8 cellular contexts compared by ENCODE assay signal in genomic region chr14:74611672-74612345, GRCh38. TPM values are rescaled to one million over a fixed set of nuclear protein-coding genes. Genes with fewer than 3 reads are reported as not detected.
DNase-seq lines count a peak whose midpoint lies in the region; ATAC-seq, FAIRE-seq and TF ChIP-seq lines count a peak whose summit lies in the region.

Gene LTBP2 (minus strand): TSS chr14:74612237. CDS start chr14:74611944, 293 bp downstream.

- H3K56ac ChIP-seq in H1 (replicated peaks; ENCODE audit: insufficient read length, low read depth, low read length) = no peak within 1 kb of the TSS

- peak within 1 kb of the TSS; percentile 92 for H3K4me2 ChIP-seq in GM23248 (ENCODE audit: unreplicated experiment)
- H3K4me2 ChIP-seq in SK-N-SH = peak within 1 kb of the TSS; percentile 93
- peak within 1 kb of the TSS; percentile 65 to 76 for H3K4me2 ChIP-seq in H1 (ENCODE audit: insufficient read depth in 1 of 2, low read depth in 2 of 2, low read length in 2 of 2)

- no peak within 1 kb of the TSS for H3K14ac ChIP-seq in H1 (ENCODE audit: insufficient read length)

- H2AK5ac ChIP-seq in H1 (ENCODE audit: low read depth, low read length) = no peak within 1 kb of the TSS

- H2AFZ ChIP-seq in GM23248 = peak within 1 kb of the TSS; percentile 83
- peak within 1 kb of the TSS; percentile 49; the same call in 1 of the 2 replicates for H2AFZ ChIP-seq in SK-N-SH (ENCODE audit: low read depth)
- peak within 1 kb of the TSS; percentile 79; the same call in 1 of the 2 replicates for H2AFZ ChIP-seq in H1 (ENCODE audit: low read length)

- H3K27me3 ChIP-seq in GM23248 (replicated peaks; ENCODE audit: insufficient read depth) (no peaks in the 10 kb centered on the region), SK-N-SH (ENCODE audit: insufficient read depth) (no peaks in the 10 kb centered on the region), H1 (replicated peaks in 1 of 4; ENCODE audit: control insufficient read depth in 3 of 4, extremely low read depth in 1 of 4, insufficient read depth in 3 of 4, low read length in 3 of 4) (peaks cover 28 to 35% (median 32%) of the 10 kb centered on the region in 4 experiments), aorta (ENCODE audit: control insufficient read depth in 1 of 2, insufficient read depth in 2 of 2, low read length in 1 of 2) (no peaks in the 10 kb centered on the region)

- no peak within 1 kb of the TSS for H2BK5ac ChIP-seq in H1 (ENCODE audit: low read depth, low read length)

- ATAC-seq in mucosa of descending colon = peak; percentile 30
- ATAC-seq in aorta (ENCODE audit: low FRiP score) = peak; percentile 31
- ATAC-seq in HG02623 (IDR thresholded peaks at IDR 0.05; ENCODE audit: unreplicated experiment) = no peak
- ATAC-seq in HG02884 (IDR thresholded peaks at IDR 0.05; ENCODE audit: unreplicated experiment) = no peak

- H3K4ac ChIP-seq in H1 (replicated peaks; ENCODE audit: insufficient read length, low read depth, low read length) = no peak within 1 kb of the TSS

- H4K5ac ChIP-seq in H1 (ENCODE audit: insufficient read length, low read depth, low read length) = no peak within 1 kb of the TSS

- H3K18ac ChIP-seq in H1 (ENCODE audit: extremely low read depth, low read length) = peak within 1 kb of the TSS; percentile 60; the same call in 1 of the 2 replicates

- no peaks in the 10 kb centered on the region for H3K9me2 ChIP-seq in GM23248 (ENCODE audit: insufficient read depth)
- H3K9me2 ChIP-seq in SK-N-SH = no peaks in the 10 kb centered on the region

- in situ Hi-C loops in GM23248 (cut with MboI) = no loop called here

- peaks cover 64% of the 10 kb centered on the region for H3K4me1 ChIP-seq in GM23248 (ENCODE audit: insufficient read depth)
- H3K4me1 ChIP-seq in SK-N-SH (ENCODE audit: control insufficient read depth in 1 of 2, insufficient read depth in 2 of 2, low read depth in 1 of 2, low read length in 1 of 2) = peaks cover 17 to 37% of the 10 kb centered on the region in 2 experiments; a peak in 3 of 4 replicates
- H3K4me1 ChIP-seq in H1 (replicated peaks in 1 of 4; ENCODE audit: control insufficient read depth in 3 of 4, insufficient read depth in 4 of 4, low read length in 3 of 4) = peaks cover 2 to 6% (median 3%) of the 10 kb centered on the region in 4 experiments; a peak in 5 of 7 replicates
- peaks cover 9% of the 10 kb centered on the region for H3K4me1 ChIP-seq in mucosa of descending colon (ENCODE audit: low read depth)
- H3K4me1 ChIP-seq in aorta (ENCODE audit: control insufficient read depth in 1 of 2, insufficient read depth in 2 of 2, low read length in 2 of 2) = peaks cover 0 to 7% of the 10 kb centered on the region in 2 donors

- no peak within 1 kb of the TSS for H3K23ac ChIP-seq in H1 (ENCODE audit: insufficient read length)

- CTCF ChIA-PET in SK-N-SH (lab: Yijun Ruan, JAX) (interaction anchor here (0.6 to 6.4 kb wide), 56 partner anchors 11 to 288 kb away, joined by 3 to 126 read pairs (median 5); partner anchors contain the start of genes ISCA2 and NPC2), H1 (lab: Charles Lee; ENCODE audit: partially characterized antibody) (interaction anchor here (0.6 to 7.6 kb wide), 19 partner anchors 11 to 1392 kb away, joined by 3 to 176 read pairs (median 4); partner anchors contain the start of genes PROX2 and YLPM1)

- peak within 1 kb of the TSS; percentile 57 for H4K91ac ChIP-seq in H1 (replicated peaks; ENCODE audit: insufficient read length, low read length)

- H3K9ac ChIP-seq in GM23248 (peak within 1 kb of the TSS; percentile 75), SK-N-SH (peak within 1 kb of the TSS; percentile 82), H1 (replicated peaks in 1 of 4; ENCODE audit: extremely low read depth in 1 of 4, low read depth in 3 of 4, low read length in 3 of 4) (peak within 1 kb of the TSS in 1 of 4 experiments; percentile 4; a peak in 1 of 7 replicates)

- no peak for TF ChIP-seq POLR2A in H1 (IDR thresholded peaks at IDR 0.05; ENCODE audit: control extremely low read depth in 1 of 2, low read depth in 2 of 2, low read length in 2 of 2)

- DNase-seq in GM23248 (peak; percentile 78), SK-N-SH (peak; percentile 68), H1 (ENCODE audit: low read depth in 1 of 2, low spot score in 2 of 2) (no peak), mucosa of descending colon (no peak), aorta (peak in 1 of 2 donors; percentile 56), H4 (ENCODE audit: low spot score) (no peak)

- H3K27ac ChIP-seq in GM23248 (peak within 1 kb of the TSS; percentile 48), SK-N-SH (ENCODE audit: low read depth in 2 of 2, low read length in 1 of 2) (peak within 1 kb of the TSS; percentile 75 to 99), H1 (ENCODE audit: low read depth, low read length) (no peak within 1 kb of the TSS), aorta (ENCODE audit: low read depth in 1 of 2, low read length in 2 of 2) (peak within 1 kb of the TSS in 1 of 2 donors; percentile 26)

- H3K9me3 ChIP-seq in GM23248 (ENCODE audit: low read depth) (no peaks in the 10 kb centered on the region), SK-N-SH (no peaks in the 10 kb centered on the region), H1 (ENCODE audit: insufficient read depth in 2 of 2, low read depth in 1 of 2, low read length in 1 of 2) (no peaks in the 10 kb centered on the region; a peak in 1 of 4 replicates), mucosa of descending colon (no peaks in the 10 kb centered on the region), aorta (ENCODE audit: control insufficient read depth, low read length) (no peaks in the 10 kb centered on the region)

- H3K79me1 ChIP-seq in H1 (ENCODE audit: low read depth, low read length) = no peaks in the 10 kb centered on the region

- no peak within 1 kb of the TSS for H2BK12ac ChIP-seq in H1 (ENCODE audit: low read depth, low read length)

- 0 to 1% methylated on average over 52 to 59 of the region's 70 CpGs for WGBS in GM23248 (ENCODE audit: low coverage in 1 of 2, low lambda C conversion rate in 2 of 2, missing lambda C conversion rate in 2 of 2), 2 experiments
- 3% methylated on average over 6 of the region's 70 CpGs for WGBS in SK-N-SH (ENCODE audit: low lambda C conversion rate)
- 2% methylated on average over 53 of the region's 70 CpGs; no CpG with 5 or more reads in 1 of the 2 experiments for WGBS in H1 (ENCODE audit: extremely low coverage in 1 of 2, insufficient coverage in 1 of 2, insufficient read length in 1 of 2, insufficient replicate concordance in 2 of 2, low coverage in 1 of 2, low lambda C conversion rate in 2 of 2, missing lambda C conversion rate in 1 of 2), 2 experiments
- 0% methylated on average over 50 to 70 of the region's 70 CpGs for WGBS in aorta, 2 donors

- H4K20me1 ChIP-seq in GM23248 (ENCODE audit: insufficient read depth) (no peaks in the 10 kb centered on the region), SK-N-SH (ENCODE audit: insufficient read depth) (peaks cover 9% of the 10 kb centered on the region; the same call in 1 of the 2 replicates), H1 (replicated peaks in 1 of 2; ENCODE audit: control insufficient read depth in 1 of 2, insufficient read depth in 2 of 2, low read length in 2 of 2) (no peaks in the 10 kb centered on the region)

- no peak within 1 kb of the TSS for H2BK20ac ChIP-seq in H1 (ENCODE audit: low read length)

- H3K23me2 ChIP-seq in H1 (ENCODE audit: low read depth, low read length) = peaks cover 7% of the 10 kb centered on the region; the same call in 1 of the 2 replicates

- H3K4me3 ChIP-seq in GM23248 = peak within 1 kb of the TSS; percentile 97
- H3K4me3 ChIP-seq in SK-N-SH (ENCODE audit: low read depth in 2 of 2, low read length in 1 of 2) = peak within 1 kb of the TSS; percentile 68 to 73
- peak within 1 kb of the TSS; percentile 38 to 70 (median 56) for H3K4me3 ChIP-seq in H1 (ENCODE audit: extremely low read depth in 1 of 4, insufficient read depth in 2 of 4, low read depth in 3 of 4, low read length in 4 of 4)
- H3K4me3 ChIP-seq in mucosa of descending colon = no peak within 1 kb of the TSS
- peak within 1 kb of the TSS; percentile 60 to 93 for H3K4me3 ChIP-seq in aorta (ENCODE audit: low read length in 2 of 2)

- TF ChIP-seq CTCF in SK-N-SH (IDR thresholded peaks at IDR 0.05) (no peak), H1 (IDR thresholded peaks at IDR 0.05; ENCODE audit: control extremely low read depth in 1 of 3, insufficient read depth in 1 of 3, low read depth in 1 of 3, low read length in 3 of 3) (no peak), mucosa of descending colon (IDR thresholded peaks at IDR 0.05) (no peak)

- TF ChIP-seq EP300 in SK-N-SH (IDR thresholded peaks at IDR 0.05; ENCODE audit: borderline replicate concordance in 1 of 2, low read depth in 1 of 2, low read length in 1 of 2) (no peak), H1 (IDR thresholded peaks at IDR 0.05; ENCODE audit: borderline replicate concordance in 1 of 2, low read depth in 2 of 2, low read length in 2 of 2) (no peak)

- FAIRE-seq in H1 (lab: Jason Lieb, UNC) = no peak

- H2BK120ac ChIP-seq in H1 (replicated peaks; ENCODE audit: low read depth, low read length) = no peak within 1 kb of the TSS

- no peak for TF ChIP-seq RAD21 in SK-N-SH (IDR thresholded peaks at IDR 0.05; ENCODE audit: low read length)
- TF ChIP-seq RAD21 in H1 (IDR thresholded peaks at IDR 0.05 in 1 of 2, conservative IDR thresholded peaks at IDR 0.05 in 1 of 2; ENCODE audit: low read depth in 2 of 2, low read length in 2 of 2) = no peak

- peaks cover 49% of the 10 kb centered on the region for H3F3A ChIP-seq in GM23248 (ENCODE audit: insufficient read depth)
- H3F3A ChIP-seq in SK-N-SH (replicated peaks; ENCODE audit: insufficient read depth) = peaks cover 40% of the 10 kb centered on the region

- no peaks in the 10 kb centered on the region for H3K36me3 ChIP-seq in GM23248 (ENCODE audit: low read depth)
- H3K36me3 ChIP-seq in SK-N-SH (replicated peaks in 1 of 2; ENCODE audit: control insufficient read depth in 1 of 2, insufficient read depth in 2 of 2, low read length in 1 of 2) = peaks cover 0 to 14% of the 10 kb centered on the region in 2 experiments
- H3K36me3 ChIP-seq in H1 (ENCODE audit: control insufficient read depth in 2 of 4, insufficient read depth in 4 of 4, low read length in 3 of 4) = peaks cover 0 to 11% (median 0%) of the 10 kb centered on the region in 4 experiments; a peak in 1 of 8 replicates
- H3K36me3 ChIP-seq in mucosa of descending colon (ENCODE audit: low read depth) = no peaks in the 10 kb centered on the region
- H3K36me3 ChIP-seq in aorta (ENCODE audit: control insufficient read depth in 1 of 2, insufficient read depth in 2 of 2, low read length in 1 of 2) = no peaks in the 10 kb centered on the region

- POLR2A ChIA-PET in SK-N-SH (lab: Yijun Ruan, JAX) = interaction anchor here (0.7 kb wide), 1 partner anchor 122 kb away, joined by 3 read pairs; no protein-coding TSS in a partner anchor
- POLR2A ChIA-PET in H1 (lab: Charles Lee; ENCODE audit: partially characterized antibody) = interaction anchor here (0.9 to 2.9 kb wide), 6 partner anchors 25 to 267 kb away, joined by 3 to 7 read pairs (median 4); no protein-coding TSS in a partner anchor

- intact Hi-C loops in mucosa of descending colon (cut with DNase I, micrococcal nuclease) (loop anchor here (5.0 to 10.0 kb wide), 2 partner anchors 183 to 250 kb away; no protein-coding TSS in a partner anchor), aorta (cut with DNase I) (loop anchor here (2.0 to 5.0 kb wide), 5 partner anchors 60 to 150 kb away; partner anchors contain the start of genes AREL1 (in 2 of the 2), FCF1 (in 2 of the 2) and YLPM1 (in 1 of the 2))

- peak within 1 kb of the TSS; percentile 37 for H4K8ac ChIP-seq in H1 (ENCODE audit: extremely low read depth, insufficient read depth, low read length)

- H2BK15ac ChIP-seq in H1 (ENCODE audit: low read length) = no peak within 1 kb of the TSS

- peaks cover 73% of the 10 kb centered on the region for H3K79me2 ChIP-seq in GM23248 (ENCODE audit: insufficient read depth)
- peaks cover 93% of the 10 kb centered on the region for H3K79me2 ChIP-seq in SK-N-SH (ENCODE audit: insufficient read depth)
- H3K79me2 ChIP-seq in H1 (ENCODE audit: control insufficient read depth in 1 of 2, insufficient read depth in 2 of 2, low read length in 2 of 2) = no peaks in the 10 kb centered on the region

RNA-seq across cellular contexts. Expression of gene LTBP2, which starts in this region (rescaled TPM):
- total RNA-seq in GM23248 (2014; rRNA removed; shearing (Covaris generic)) = 441 and 456 TPM in 2 replicates
- polyA plus RNA-seq in GM23248 (2016; fragmentation: Nextera tagmentation; extraction: Ambion mirVana) (73.5 and 73.7 TPM in 2 replicates), SK-N-SH (2012; rRNA removed) (34.4 and 58.8 TPM in 2 replicates), H1 (2011; rRNA removed) (0.48 and 0.67 TPM in 2 replicates), aorta (100 to 1,000 TPM in 1 of 2 donors, 10 to 100 TPM in 1; 40.4 to 247 TPM)
- 30.9 and 41.3 TPM in 2 replicates for polyA plus RNA-seq in SK-N-SH (2012; cell fraction: cytosol; rRNA removed)
- 136 and 138 TPM in 2 replicates for polyA plus RNA-seq in SK-N-SH (2012; cell fraction: nucleus; rRNA removed)
- total RNA-seq in H1 (2021; fragmentation: NEBNext Ultra II Directional; extraction: Animal tissue kit (Norgen Biotek cat#: 25700)) = 0.59 and 0.89 TPM in 2 replicates
- 0.41 TPM for polyA plus RNA-seq in H1 (2011; cell fraction: cytosol; rRNA removed)
- 1.7 TPM for polyA plus RNA-seq in H1 (2011; cell fraction: nucleus; rRNA removed)
- 0.46 to 0.62 TPM (median 0.55 TPM) in 4 replicates for polyA plus RNA-seq in H1 (2012, experiment 1 of 2)
- 0.34 TPM for polyA plus RNA-seq in H1 (2012, experiment 2 of 2)
- polyA plus RNA-seq in H1 (2013, experiment 1 of 2) = 0.32 TPM
- polyA plus RNA-seq in H1 (2013, experiment 2 of 2) = 0.28 TPM
- 0.51 and 0.66 TPM in 2 replicates for polyA minus RNA-seq in H1 (2011; rRNA and poly(A)+ RNA removed)
- 0.73 TPM for polyA minus RNA-seq in H1 (2011; cell fraction: cytosol; rRNA and poly(A)+ RNA removed)
- 1.4 TPM for polyA minus RNA-seq in H1 (2011; cell fraction: nucleus; rRNA and poly(A)+ RNA removed)
- total RNA-seq in mucosa of descending colon (10 to 100 TPM in 1 of 3 donors, 1 to 10 TPM in 2; 1.7 to 10.2 (median 3.0) TPM), aorta (100 to 1,000 TPM; 209 to 363 TPM)
- 1.5 and 1.6 TPM in 2 replicates for total RNA-seq in H4 (2014; rRNA removed; shearing (Covaris generic))

Comparison
In these comparisons a context has a peak if more than half of its experiments do, and no peak if none do; other contexts are left out.
1. RNA of gene LTBP2 (total RNA-seq): 441 to 456 TPM in GM23248 and 209 to 363 TPM in aorta; 1.7 to 10.2 TPM in mucosa of descending colon, 1.5 to 1.6 TPM in H4 and 0.59 to 0.89 TPM in H1; every median in the first group is over 10 times any median in the second.
2. RNA of gene LTBP2 (polyA plus RNA-seq): 40.4 to 247 TPM in aorta, 73.5 to 73.7 TPM in GM23248 and 30.9 to 138 TPM in SK-N-SH; 0.28 to 1.7 TPM in H1; every median in the first group is over 10 times any median in the second.
3. DNase-seq: peak in GM23248 (single experiment) and SK-N-SH (single experiment); none in H1 (0 of 2), mucosa of descending colon (0 of 3) and H4 (single experiment).
4. ATAC-seq: peak in mucosa of descending colon (single experiment) and aorta (single experiment); none in HG02623 (single experiment) and HG02884 (single experiment).
5. Peak in every context shown above with its lines, with median percentiles within 50 percentile points of each other: H2AFZ ChIP-seq and H3K4me2 ChIP-seq.